14 cellular contexts compared by ENCODE assay signal in genomic region chr18:58903533-58903932, GRCh38. TPM values are rescaled to one million over a fixed set of nuclear protein-coding genes. Genes with fewer than 3 reads are reported as not detected.
A peak's percentile ranks its signal among the peaks of the same experiment; 100 is the strongest.
DNase-seq lines count a peak whose midpoint lies in the region; TF ChIP-seq lines count a peak whose summit lies in the region.
"Had no signal": no experiment of that assay in that cellular context is flagged by ENCODE, and none has a peak within 500 bp of the region (broad histone marks: within the 10 kb centered on the region; RNA-seq: fewer than 3 reads in every experiment).

No MANE protein-coding gene starts in this region.

- no peaks in the 10 kb centered on the region for H3K9me2 ChIP-seq in SU-DHL-6 (replicated peaks; ENCODE audit: insufficient read depth, low read length)

- H4K8ac ChIP-seq in trophoblast cell (ENCODE audit: low read depth, low read length), result no peak overlapping the region

- H3K9ac ChIP-seq in SU-DHL-6 (ENCODE audit: low read length), result no peak overlapping the region
- H3K9ac ChIP-seq in trophoblast cell (ENCODE audit: low read length), result no peak overlapping the region

- H3K79me2 ChIP-seq in SU-DHL-6 (ENCODE audit: insufficient read depth, low read length) (peaks cover 100% of the 10 kb centered on the region), trophoblast cell (ENCODE audit: control insufficient read depth, insufficient read depth, low read length, poor library complexity) (peaks cover 17% of the 10 kb centered on the region)

- H3K79me1 ChIP-seq in trophoblast cell (ENCODE audit: low read length), result peaks cover 18% of the 10 kb centered on the region

- WGBS in trophoblast cell (ENCODE audit: extremely low coverage, insufficient coverage, insufficient read length), result 100% methylated on average over 1 of the region's 7 CpGs

- H3K9me3 Mint-ChIP-seq in Caco-2 (ENCODE audit: unreplicated experiment) (no peaks in the 10 kb centered on the region), chondrocyte (ENCODE audit: low read depth) (no peaks in the 10 kb centered on the region)
- H3K9me3 Mint-ChIP-seq: CD8-positive, alpha-beta memory T cell had no signal

- TF ChIP-seq CTCF in Caco-2 (IDR thresholded peaks at IDR 0.05; ENCODE audit: insufficient read depth in 1 of 2, low read depth in 1 of 2, low read length in 1 of 2, severe bottlenecking in 1 of 2, unreplicated experiment in 1 of 2), result no peak
- TF ChIP-seq CTCF in SU-DHL-6 (IDR thresholded peaks at IDR 0.05; ENCODE audit: insufficient read depth, low read length, poor library complexity, severe bottlenecking), result no peak
- TF ChIP-seq CTCF in chondrocyte (IDR thresholded peaks at IDR 0.05), result no peak

- H2AFZ ChIP-seq in SU-DHL-6 (ENCODE audit: low read depth, low read length, severe bottlenecking) (no peak overlapping the region), trophoblast cell (ENCODE audit: insufficient read depth, low read length, poor library complexity) (no peak overlapping the region)

- H3K4me3 ChIP-seq in Caco-2 (ENCODE audit: low read depth, low read length) (no peak overlapping the region), SU-DHL-6 (ENCODE audit: insufficient read depth, low read length, poor library complexity, severe bottlenecking) (no peak overlapping the region), trophoblast cell (ENCODE audit: low read depth, low read length) (no peak overlapping the region)

- CTCF ChIA-PET in Caco-2 (lab: Charles Lee), result no interaction called here

- H4K20me1 ChIP-seq in SU-DHL-6 (ENCODE audit: low read depth, low read length), result no peaks in the 10 kb centered on the region

- H2BK120ac ChIP-seq in trophoblast cell (ENCODE audit: insufficient read depth, low read length, poor library complexity), result peak overlapping the region; percentile 46

- H4K91ac ChIP-seq in trophoblast cell (ENCODE audit: low read depth, low read length), result no peak overlapping the region

- H3K36me3 Mint-ChIP-seq in Caco-2 (ENCODE audit: insufficient read depth, unreplicated experiment) (peaks cover 4% of the 10 kb centered on the region), chondrocyte (ENCODE audit: low read depth) (peaks cover 33% of the 10 kb centered on the region)

- no peak overlapping the region for H3K14ac ChIP-seq in trophoblast cell (ENCODE audit: low read length)

- no peak overlapping the region for H2AK5ac ChIP-seq in trophoblast cell (ENCODE audit: low read length)

- H3F3A ChIP-seq in SU-DHL-6 (ENCODE audit: insufficient read depth), result peaks cover 70% of the 10 kb centered on the region

- H3K4me3 Mint-ChIP-seq in Caco-2 (ENCODE audit: unreplicated experiment) (no peak overlapping the region), chondrocyte (ENCODE audit: unreplicated experiment) (no peak overlapping the region)
- H3K4me3 Mint-ChIP-seq: CD14-positive monocyte; CD8-positive, alpha-beta memory T cell had no signal

- peak overlapping the region; percentile 58 for H3K27ac Mint-ChIP-seq in Caco-2 (ENCODE audit: unreplicated experiment)
- H3K27ac Mint-ChIP-seq in chondrocyte (ENCODE audit: unreplicated experiment), result peak overlapping the region; percentile 76
- H3K27ac Mint-ChIP-seq: CD14-positive monocyte; CD8-positive, alpha-beta memory T cell had no signal

- peak overlapping the region; percentile 51 for H3K4me2 ChIP-seq in SU-DHL-6 (ENCODE audit: low read depth, low read length, poor library complexity, severe bottlenecking)
- no peak overlapping the region for H3K4me2 ChIP-seq in trophoblast cell (ENCODE audit: low read length)

- H3K27me3 ChIP-seq in Caco-2 (replicated peaks; ENCODE audit: control insufficient read depth, insufficient read depth, low read length), result no peaks in the 10 kb centered on the region
- no peaks in the 10 kb centered on the region for H3K27me3 ChIP-seq in SU-DHL-6 (ENCODE audit: low read length)
- H3K27me3 ChIP-seq in trophoblast cell (ENCODE audit: insufficient read depth, low read length), result no peaks in the 10 kb centered on the region

- H3K4me1 ChIP-seq in Caco-2 (no peaks in the 10 kb centered on the region), trophoblast cell (ENCODE audit: control insufficient read depth in 1 of 2, insufficient read depth in 2 of 2, low read length in 2 of 2) (peaks cover 10 to 18% of the 10 kb centered on the region in 2 experiments)

- no peak overlapping the region for H2BK12ac ChIP-seq in trophoblast cell (ENCODE audit: low read length)

- H3K4me1 Mint-ChIP-seq in Caco-2 (ENCODE audit: low read depth, unreplicated experiment) (no peaks in the 10 kb centered on the region), chondrocyte (ENCODE audit: low read depth) (peaks cover 47% of the 10 kb centered on the region)
- H3K4me1 Mint-ChIP-seq: CD8-positive, alpha-beta memory T cell had no signal

- H4K12ac ChIP-seq in trophoblast cell (ENCODE audit: low read depth, low read length), result no peak overlapping the region

- H3K27me3 Mint-ChIP-seq in Caco-2 (ENCODE audit: insufficient read depth, unreplicated experiment) (no peaks in the 10 kb centered on the region), chondrocyte (ENCODE audit: low read depth) (no peaks in the 10 kb centered on the region)

- H3K23ac ChIP-seq in trophoblast cell (ENCODE audit: low read length), result no peak overlapping the region

- no peak overlapping the region for H3K4ac ChIP-seq in trophoblast cell (ENCODE audit: low read depth, low read length)

- H3K36me3 ChIP-seq in Caco-2 (ENCODE audit: control insufficient read depth, insufficient read depth, low read length) (no peaks in the 10 kb centered on the region), SU-DHL-6 (ENCODE audit: low read length) (peaks cover 31% of the 10 kb centered on the region), trophoblast cell (ENCODE audit: control insufficient read depth in 1 of 2, insufficient read depth in 2 of 2, low read length in 2 of 2) (peaks cover 12 to 23% of the 10 kb centered on the region in 2 experiments)

- DNase-seq in Caco-2 (no peak), chondrocyte (ENCODE audit: low spot score) (no peak), trophoblast cell (peak; percentile 38 to 73), foreskin melanocyte (no peak), ecto neural progenitor cell (ENCODE audit: low spot score) (no peak), SKM-1 (lab: John Stamatoyannopoulos, UW; ENCODE audit: unreplicated experiment) (no peak), NCI-H1092 (lab: John Stamatoyannopoulos, UW) (no peak)
- DNase-seq: CD8-positive, alpha-beta memory T cell; DMS53; GF-D8 had no signal

- H3K27ac ChIP-seq in SU-DHL-6 (ENCODE audit: low read depth, low read length) (peak overlapping the region; percentile 78), trophoblast cell (ENCODE audit: low read depth, low read length) (peak overlapping the region; percentile 67)
- H3K27ac ChIP-seq: 22Rv1, HL-60 had no signal

- intact Hi-C loops in Caco-2 (cut with micrococcal nuclease; ENCODE audit: unreplicated experiment), result no loop called here

- no peak overlapping the region for H3K18ac ChIP-seq in trophoblast cell (ENCODE audit: low read length)

- H2BK5ac ChIP-seq in trophoblast cell (ENCODE audit: low read depth, low read length, poor library complexity), result peak overlapping the region; percentile 36

- POLR2A ChIA-PET in Caco-2 (lab: Charles Lee), result no interaction called here

- H3K9me3 ChIP-seq in Caco-2 (no peaks in the 10 kb centered on the region), SU-DHL-6 (ENCODE audit: insufficient read depth, low read length) (no peaks in the 10 kb centered on the region), trophoblast cell (ENCODE audit: insufficient read depth, low read depth, low read length) (no peaks in the 10 kb centered on the region)

- BruUV-seq in Caco-2 (replicated peaks; lab: Mats Ljungman, UMichigan), result no TSS peak

RNA-seq across cellular contexts. Expression of gene ZNF532, which starts 38.9 kb away (rescaled TPM):
- total RNA-seq in Caco-2 (2022), result 27.7 and 32.7 TPM in 2 replicates
- total RNA-seq in chondrocyte, result 123 to 163 TPM (median 162 TPM) in 3 replicates
- polyA plus RNA-seq in trophoblast cell (2013), result 95.4 and 96.7 TPM in 2 replicates

Comparison
In these comparisons a context has a peak if more than half of its experiments do, and no peak if none do; other contexts are left out.
1. DNase-seq: peak in trophoblast cell (2 of 2); none in Caco-2 (0 of 2), chondrocyte (single experiment), foreskin melanocyte (single experiment), ecto neural progenitor cell (single experiment), SKM-1 (single experiment) and NCI-H1092 (single experiment).